ENCODE assay signal across 8 cellular contexts in the genomic region with DNA sequence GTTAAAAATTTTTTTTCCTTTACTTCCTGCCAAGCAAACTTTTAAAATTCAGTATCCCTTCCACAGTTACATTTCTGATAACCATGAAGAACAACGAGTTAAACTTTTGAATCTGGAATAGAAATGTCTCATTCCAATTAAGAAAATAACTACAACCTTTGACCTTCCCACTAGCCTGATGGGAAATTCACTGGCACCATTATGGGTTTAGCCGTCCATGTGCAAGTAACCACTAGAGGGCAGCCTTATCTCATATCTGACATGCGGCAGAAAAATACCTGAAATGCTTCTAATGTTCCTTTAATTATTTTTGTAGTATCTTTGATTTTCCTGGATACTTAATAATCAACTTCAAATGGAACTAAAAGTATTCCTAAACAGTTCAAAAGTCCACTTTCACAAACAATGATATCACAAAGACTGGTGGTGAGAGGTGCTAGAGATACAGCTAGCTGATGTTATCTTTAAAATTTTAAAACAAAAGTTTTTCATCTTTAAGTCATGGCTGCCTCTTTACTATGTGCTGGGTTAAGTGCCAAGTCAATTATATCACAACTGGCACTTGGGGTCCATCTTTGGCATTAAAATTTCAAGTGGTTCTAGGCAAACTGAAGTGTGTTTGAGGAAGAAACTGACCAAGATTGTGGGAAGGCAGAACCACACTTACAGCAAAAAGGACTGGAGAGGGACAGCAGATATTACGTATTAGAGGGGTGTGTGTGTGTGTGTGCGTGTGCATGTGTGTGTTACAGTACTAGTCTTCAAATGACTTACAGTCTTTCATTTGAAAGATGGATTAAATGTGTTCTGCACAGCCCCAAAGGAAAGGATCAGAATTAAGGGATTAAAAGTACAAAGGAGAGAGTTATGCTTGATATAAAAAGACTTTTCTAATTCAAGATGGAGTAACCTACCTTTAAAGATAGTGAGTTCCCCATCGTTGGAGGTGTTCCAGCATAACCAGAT.
DNase-seq lines count a peak whose midpoint lies in the region; ATAC-seq, FAIRE-seq and TF ChIP-seq lines count a peak whose summit lies in the region.

No MANE protein-coding gene starts in this region.

- DNase-seq in AG09319 (ENCODE audit: extremely low read depth, low read depth) (peak; percentile 39), GM13976 (ENCODE audit: low spot score) (peak; percentile 48), NCI-H1436 (lab: John Stamatoyannopoulos, UW) (peak; percentile 74), SW480 (ENCODE audit: low spot score) (peak; percentile 65), kidney (no peak)
- peak; percentile 77 for DNase-seq in central memory CD4-positive, alpha-beta T cell
- peak in 5 of 6 experiments; percentile 38 to 83 (median 53) for DNase-seq in stimulated activated naive CD4-positive, alpha-beta T cell (lab: John Stamatoyannopoulos, UW)

- no peak overlapping the region for H3K27ac ChIP-seq in kidney (ENCODE audit: low read depth in 2 of 2, low read length in 2 of 2)

- H3K4me3 ChIP-seq in kidney (ENCODE audit: low read length in 2 of 2), result no peak overlapping the region

- FAIRE-seq in kidney (lab: Jason Lieb, UNC), result peak; percentile 97

- TF ChIP-seq CTCF in AG09319 (IDR thresholded peaks at IDR 0.05; ENCODE audit: low read depth, low read length) (peak; percentile 86), GM13976 (IDR thresholded peaks at IDR 0.05; ENCODE audit: borderline replicate concordance, control extremely low read depth, extremely low read depth, insufficient read depth, missing control alignments) (peak; percentile 83), kidney (IDR thresholded peaks at IDR 0.05; ENCODE audit: borderline replicate concordance, extremely low read depth, insufficient read depth) (peak; percentile 82)

- no peaks in the 10 kb centered on the region for H3K36me3 ChIP-seq in kidney (ENCODE audit: control insufficient read depth in 1 of 2, insufficient read depth in 2 of 2, low read length in 2 of 2)

- ATAC-seq in GM18517 (IDR thresholded peaks at IDR 0.05; ENCODE audit: unreplicated experiment), result no peak

- in situ Hi-C loops in GM13976 (cut with MboI; ENCODE audit: low sequenced_read_pairs, unreplicated experiment), result loop anchor here (10.0 to 25.0 kb wide), 2 partner anchors 329 to 1251 kb away; no protein-coding TSS in a partner anchor

- no peak overlapping the region for H3K9ac ChIP-seq in kidney (ENCODE audit: low read length in 2 of 2)

- no peaks in the 10 kb centered on the region for H3K9me3 ChIP-seq in kidney (ENCODE audit: control insufficient read depth in 1 of 2, low read length in 2 of 2)

- intact Hi-C loops in kidney (cut with DNase I), result loop anchor here (10.0 kb wide), 1 partner anchor 329 kb away; no protein-coding TSS in a partner anchor

- H3K4me1 ChIP-seq in kidney (ENCODE audit: control insufficient read depth in 1 of 2, insufficient read depth in 1 of 2, low read depth in 1 of 2, low read length in 2 of 2), result peaks cover 0 to 3% of the 10 kb centered on the region in 2 donors
